8 cellular contexts compared by ENCODE assay signal in genomic region chr1:21669287-21670058, GRCh38. TPM values are rescaled to one million over a fixed set of nuclear protein-coding genes. Genes with fewer than 3 reads are reported as not detected.
A peak's percentile ranks its signal among the peaks of the same experiment; 100 is the strongest.
DNase-seq lines count a peak whose midpoint lies in the region; ATAC-seq and TF ChIP-seq lines count a peak whose summit lies in the region.

Gene RAP1GAP, minus strand, starts transcription at chr1:21669357. Its CDS starts 49,325 bp downstream, at chr1:21620032.

- H3K27me3 ChIP-seq in ascending aorta: peaks cover 13% of the 10 kb centered on the region
- H3K27me3 ChIP-seq in iPS-20b (ENCODE audit: insufficient read depth, low read length): peaks cover 42% of the 10 kb centered on the region

- no peak for TF ChIP-seq CTCF in ascending aorta (IDR thresholded peaks at IDR 0.05)

- H3K4me1 ChIP-seq in ascending aorta: peaks cover 11 to 39% of the 10 kb centered on the region in 2 donors
- 0 out of 2 replicates have a peak, but pooled peaks cover 4% of the 10 kb centered on the region for H3K4me1 ChIP-seq in iPS-20b (ENCODE audit: insufficient read depth, low read length)

- no peaks in the 10 kb centered on the region for H3K36me3 ChIP-seq in ascending aorta
- H3K36me3 ChIP-seq in iPS-20b (ENCODE audit: insufficient read depth, low read depth, low read length): no peaks in the 10 kb centered on the region

- DNase-seq in NCI-H2107 treated with DMSO at 0.1 percent for 48 hours (lab: John Stamatoyannopoulos, UW; ENCODE audit: unreplicated experiment) (peak; percentile 3), NCI-H2107 (lab: John Stamatoyannopoulos, UW) (no peak), NCI-H82 (lab: John Stamatoyannopoulos, UW) (peak; percentile 75), ascending aorta (ENCODE audit: low spot score in 2 of 2) (peak in 1 of 2 donors; percentile 62)

- H3K9me3 ChIP-seq in ascending aorta (no peaks in the 10 kb centered on the region), iPS-20b (ENCODE audit: insufficient read depth, low read depth, low read length) (no peaks in the 10 kb centered on the region)

- H3K4me3 ChIP-seq in ascending aorta: peak within 1 kb of the TSS; percentile 55 to 58
- peak within 1 kb of the TSS; percentile 85 for H3K4me3 ChIP-seq in iPS-20b (ENCODE audit: low read length)
- peak within 1 kb of the TSS; percentile 7 to 37 (median 22) for H3K4me3 ChIP-seq in skin epidermis

- H3K9ac ChIP-seq in iPS-20b (ENCODE audit: low read depth, low read length): peak within 1 kb of the TSS; percentile 63; the same call in 1 of the 2 replicates

- intact Hi-C loops in ascending aorta (cut with DNase I): no loop called here

- no peak for ATAC-seq in HG03175 (IDR thresholded peaks at IDR 0.05; ENCODE audit: unreplicated experiment)
- no peak for ATAC-seq in GM18870 (IDR thresholded peaks at IDR 0.05; ENCODE audit: unreplicated experiment)

- H3K27ac ChIP-seq in ascending aorta (no peak within 1 kb of the TSS), iPS-20b (ENCODE audit: low read length) (no peak within 1 kb of the TSS), skin epidermis (peak within 1 kb of the TSS in 1 of 21 experiments; percentile 9)

RNA-seq across cellular contexts. Expression of gene RAP1GAP, which starts in this region (rescaled TPM):
- 0.64 TPM for total RNA-seq in ascending aorta

Comparison
In these comparisons a context has a peak if more than half of its experiments do, and no peak if none do; other contexts are left out.
1. H3K4me3 ChIP-seq: peak in every context shown above with its lines; median percentile 85 in iPS-20b; 56 in ascending aorta; 22 in skin epidermis.